Comparison of ENCODE assay signal across 1 cellular context in genomic region chr6:136889271-136890193, GRCh38.
TF ChIP-seq lines count a peak whose summit lies in the region.

No MANE protein-coding gene starts in this region.

TF ChIP-seq in GM12878, 131 proteins besides CTCF, POLR2A, EP300 and RAD21 (continued from another document):
- TF ChIP-seq NKRF (conservative IDR thresholded peaks at IDR 0.05) = no peak
- TF ChIP-seq ZSCAN29 (IDR thresholded peaks at IDR 0.05) = no peak
- no peak for TF ChIP-seq ZNF24 (IDR thresholded peaks at IDR 0.05)
